ENCODE assay signal across 13 cellular contexts in genomic region chr22:40211481-40212052, GRCh38. TPM values are rescaled to one million over a fixed set of nuclear protein-coding genes. Genes with fewer than 3 reads are reported as not detected.
DNase-seq lines count a peak whose midpoint lies in the region; ATAC-seq and TF ChIP-seq lines count a peak whose summit lies in the region.
"Had no signal": no experiment of that assay in that cellular context is flagged by ENCODE, and none has a peak within 500 bp of the region (broad histone marks: within the 10 kb centered on the region; RNA-seq: fewer than 3 reads in every experiment).

No MANE protein-coding gene starts in this region.

- CTCF ChIA-PET in CD4-positive, alpha-beta memory T cell (lab: Charles Lee; ENCODE audit: partially characterized antibody) = no interaction called here

- H3K4me1 ChIP-seq in CD4-positive, alpha-beta memory T cell (ENCODE audit: insufficient read depth, low read length) = peaks cover 75% of the 10 kb centered on the region
- H3K4me1 ChIP-seq in OCI-LY1 (ENCODE audit: insufficient read depth, low read length, severe bottlenecking) (peaks cover 74% of the 10 kb centered on the region), heart right ventricle (peaks cover 16 to 94% (median 77%) of the 10 kb centered on the region in 9 donors), BE2C (peaks cover 6% of the 10 kb centered on the region)

- intact Hi-C loops in CD4-positive, alpha-beta memory T cell (cut with micrococcal nuclease) = no loop called here
- intact Hi-C loops in heart right ventricle (cut with DNase I) = loop anchor here in 2 of 10 donors (10.0 kb wide), 1 partner anchor 63 kb away; no protein-coding TSS in a partner anchor

- DNase-seq in CD4-positive, alpha-beta memory T cell = no peak
- DNase-seq in heart right ventricle (no peak), pons (ENCODE audit: low spot score) (peak; percentile 25), NCI-H2081 treated with DMSO at 0.1 percent for 48 hours (lab: John Stamatoyannopoulos, UW) (no peak), Ammon's horn (ENCODE audit: low spot score) (no peak), BE2C (no peak)
- DNase-seq: dermis blood vessel endothelial cell; islet precursor cell; NCI-H226; occipital lobe; stimulated activated CD4-positive, alpha-beta T cell treated with anti-CD3 and anti-CD28 coated beads, Interleukin-2, amount 100 ng/mL, for 24 hours had no signal

- H3K9me3 ChIP-seq in CD4-positive, alpha-beta memory T cell (ENCODE audit: control insufficient read depth in 1 of 2, low read length in 2 of 2) = no peaks in the 10 kb centered on the region
- H3K9me3 ChIP-seq in OCI-LY1 (ENCODE audit: low read length) (no peaks in the 10 kb centered on the region), heart right ventricle (no peaks in the 10 kb centered on the region), BE2C (no peaks in the 10 kb centered on the region)

- H3K9me2 ChIP-seq in OCI-LY1 (ENCODE audit: low read depth, low read length) = no peaks in the 10 kb centered on the region

- H3K27ac ChIP-seq in CD4-positive, alpha-beta memory T cell (ENCODE audit: low read depth, low read length) = no peak overlapping the region
- H3K27ac ChIP-seq in OCI-LY1 (ENCODE audit: low read depth, low read length, poor library complexity, severe bottlenecking) = peak overlapping the region; percentile 40
- H3K27ac ChIP-seq in heart right ventricle = peak overlapping the region in 8 of 10 donors; percentile 14 to 77 (median 34)

- no peak overlapping the region for H3K4me2 ChIP-seq in OCI-LY1 (ENCODE audit: low read length)

- WGBS in heart right ventricle, 2 donors = 56 to 59% methylated on average over 12 of the region's 12 CpGs

- H3K27me3 Mint-ChIP-seq in CD4-positive, alpha-beta memory T cell = no peaks in the 10 kb centered on the region

- POLR2A ChIA-PET in CD4-positive, alpha-beta memory T cell (lab: Charles Lee; ENCODE audit: partially characterized antibody) = no interaction called here

- H3K36me3 ChIP-seq in CD4-positive, alpha-beta memory T cell (ENCODE audit: insufficient read depth, low read length) = no peaks in the 10 kb centered on the region
- peaks cover 21% of the 10 kb centered on the region; the same call in 1 of the 2 replicates for H3K36me3 ChIP-seq in OCI-LY1 (ENCODE audit: insufficient read depth, low read length)
- no peaks in the 10 kb centered on the region for H3K36me3 ChIP-seq in heart right ventricle
- no peaks in the 10 kb centered on the region for H3K36me3 ChIP-seq in BE2C

- H3F3A ChIP-seq in OCI-LY1 (ENCODE audit: insufficient read depth, low read length) = no peaks in the 10 kb centered on the region

- H3K27me3 ChIP-seq in CD4-positive, alpha-beta memory T cell (ENCODE audit: insufficient read depth, low read length) = no peaks in the 10 kb centered on the region
- H3K27me3 ChIP-seq in OCI-LY1 (ENCODE audit: insufficient read depth, low read length) = no peaks in the 10 kb centered on the region
- no peaks in the 10 kb centered on the region for H3K27me3 ChIP-seq in heart right ventricle
- no peaks in the 10 kb centered on the region for H3K27me3 ChIP-seq in BE2C

- H2AFZ ChIP-seq in OCI-LY1 (ENCODE audit: low read length) = no peak overlapping the region

- peaks cover 0 to 3% of the 10 kb centered on the region in 2 donors for H3K36me3 Mint-ChIP-seq in CD4-positive, alpha-beta memory T cell

- no peaks in the 10 kb centered on the region for H3K9me3 Mint-ChIP-seq in CD4-positive, alpha-beta memory T cell

- H3K4me3 ChIP-seq in CD4-positive, alpha-beta memory T cell (ENCODE audit: low read length in 2 of 2) = no peak overlapping the region
- H3K4me3 ChIP-seq in OCI-LY1 (ENCODE audit: low read depth, low read length, poor library complexity, severe bottlenecking) (no peak overlapping the region), heart right ventricle (no peak overlapping the region), BE2C (ENCODE audit: low read depth, low read length) (no peak overlapping the region)

- ATAC-seq in heart right ventricle = peak in 5 of 8 donors; percentile 10 to 59 (median 27)
- no peak for ATAC-seq in HG03432 (IDR thresholded peaks at IDR 0.05; ENCODE audit: unreplicated experiment)

- H3K4me1 Mint-ChIP-seq in CD4-positive, alpha-beta memory T cell = peaks cover 69 to 90% (median 80%) of the 10 kb centered on the region in 4 donors

- peak overlapping the region; percentile 58 to 89 (median 81) for H3K27ac Mint-ChIP-seq in CD4-positive, alpha-beta memory T cell

- peak overlapping the region in 2 of 8 donors; percentile 43 to 48 for H3K4me3 Mint-ChIP-seq in CD4-positive, alpha-beta memory T cell

- no peak overlapping the region for H3K9ac ChIP-seq in OCI-LY1 (ENCODE audit: low read length)

- TF ChIP-seq CTCF in OCI-LY1 (IDR thresholded peaks at IDR 0.05; ENCODE audit: low read length) (no peak), heart right ventricle (IDR thresholded peaks at IDR 0.05) (no peak), BE2C (IDR thresholded peaks at IDR 0.05; ENCODE audit: low read depth, low read length) (no peak)

- no peaks in the 10 kb centered on the region for H4K20me1 ChIP-seq in OCI-LY1 (ENCODE audit: insufficient read depth, low read length)

- H3K79me2 ChIP-seq in OCI-LY1 (ENCODE audit: insufficient read depth, low read length) = peaks cover 67% of the 10 kb centered on the region

RNA-seq across cellular contexts. Expression of gene TNRC6B, which starts 33.8 kb away (rescaled TPM):
- 100 to 1,000 TPM; 137 to 155 TPM for total RNA-seq in CD4-positive, alpha-beta memory T cell
- 100 to 1,000 TPM in 1 of 2 donors, 10 to 100 TPM in 1; 27.3 to 109 TPM for polyA plus RNA-seq in CD4-positive, alpha-beta memory T cell
- 10 to 100 TPM; 36.3 to 62.5 (median 56.0) TPM for total RNA-seq in heart right ventricle
- 10 to 100 TPM in 1 of 2 donors, 1 to 10 TPM in 1; 1.7 to 21.6 TPM for polyA plus RNA-seq in heart right ventricle
- 3.9 TPM for polyA plus RNA-seq in BE2C (2012; ENCODE audit: insufficient read depth, insufficient read length, low read depth)
